8 cellular contexts compared by ENCODE assay signal in genomic region chr10:986137-986825, GRCh38. TPM values are rescaled to one million over a fixed set of nuclear protein-coding genes. Genes with fewer than 3 reads are reported as not detected.
DNase-seq lines count a peak whose midpoint lies in the region; ATAC-seq, FAIRE-seq and TF ChIP-seq lines count a peak whose summit lies in the region.
"Had no signal": no experiment of that assay in that cellular context is flagged by ENCODE, and none has a peak within 500 bp of the region (broad histone marks: within the 10 kb centered on the region; RNA-seq: fewer than 3 reads in every experiment).

No MANE protein-coding gene starts in this region.

- TF ChIP-seq CTCF in bronchial epithelial cell (IDR thresholded peaks at IDR 0.05; ENCODE audit: insufficient read depth, low read length, severe bottlenecking) (no peak), osteoblast (IDR thresholded peaks at IDR 0.05; ENCODE audit: extremely low read depth, low read depth, low read length) (no peak)

- no peak overlapping the region for H3K4me2 ChIP-seq in osteoblast (ENCODE audit: insufficient read depth, low read length)

- FAIRE-seq in H54 (lab: Jason Lieb, UNC), result no peak
- no peak for FAIRE-seq in bronchial epithelial cell (lab: Jason Lieb, UNC)

- H3K79me2 ChIP-seq in osteoblast (ENCODE audit: insufficient read depth, low read length), result peaks cover 53% of the 10 kb centered on the region

- H3K36me3 ChIP-seq in bronchial epithelial cell (ENCODE audit: control insufficient read depth, insufficient read depth, low read length) (peaks cover 6% of the 10 kb centered on the region), osteoblast (ENCODE audit: insufficient read depth, low read length) (peaks cover 4% of the 10 kb centered on the region)

- DNase-seq in H54 (ENCODE audit: insufficient read length, low spot score) (peak; percentile 35), NCI-H2196 (lab: John Stamatoyannopoulos, UW; ENCODE audit: unreplicated experiment) (peak; percentile 55), bronchial epithelial cell (ENCODE audit: low read depth) (peak; percentile 91), osteoblast (ENCODE audit: insufficient read length, low spot score, missing footprints) (no peak), cortex of kidney (lab: John Stamatoyannopoulos, UW) (no peak)
- DNase-seq in activated CD8-positive, alpha-beta memory T cell treated with anti-CD3 and anti-CD28 coated beads, Interleukin-2, amount 50 U/mL, for 4 hours, result no peak

- no peaks in the 10 kb centered on the region for H3K9me3 ChIP-seq in osteoblast (ENCODE audit: low read depth, low read length)

- H3K4me3 ChIP-seq in bronchial epithelial cell (ENCODE audit: low read depth, low read length), result no peak overlapping the region
- no peak overlapping the region for H3K4me3 ChIP-seq in osteoblast (ENCODE audit: insufficient read depth, low read length)

- H3K27ac ChIP-seq in osteoblast (ENCODE audit: low read depth, low read length), result peak overlapping the region; percentile 98
- H3K27ac ChIP-seq: KMS-11 had no signal

- H4K20me1 ChIP-seq in osteoblast (ENCODE audit: insufficient read depth, low read length), result peaks cover 18% of the 10 kb centered on the region

- H3K4me1 ChIP-seq in osteoblast (ENCODE audit: insufficient read depth, low read length), result peaks cover 36% of the 10 kb centered on the region

- no peak overlapping the region for H2AFZ ChIP-seq in osteoblast (ENCODE audit: low read length)

- TF ChIP-seq POLR2A in H54 (IDR thresholded peaks at IDR 0.05; ENCODE audit: low read depth, low read length), result no peak

- ATAC-seq in HG02678 (IDR thresholded peaks at IDR 0.05; ENCODE audit: unreplicated experiment), result no peak

- H3K27me3 ChIP-seq in bronchial epithelial cell (ENCODE audit: control insufficient read depth, insufficient read depth, low read length) (no peaks in the 10 kb centered on the region), osteoblast (ENCODE audit: insufficient read depth, low read length) (no peaks in the 10 kb centered on the region)

RNA-seq across cellular contexts. Expression of gene GTPBP4, which starts 2.0 kb away (rescaled TPM):
- 45.0 and 74.4 TPM in 2 replicates for total RNA-seq in bronchial epithelial cell
- 25.0 and 27.1 TPM in 2 replicates for total RNA-seq in osteoblast

RNA-seq across cellular contexts. Expression of gene IDI2, which starts 39.4 kb away (rescaled TPM):
- not detected in 2 replicates for total RNA-seq in bronchial epithelial cell
- total RNA-seq in osteoblast, result not detected in 2 replicates

RNA-seq across cellular contexts. Expression of gene LARP4B, which starts 54.8 kb away (rescaled TPM):
- total RNA-seq in bronchial epithelial cell, result 31.1 and 41.5 TPM in 2 replicates
- 44.5 and 46.0 TPM in 2 replicates for total RNA-seq in osteoblast

Comparison
In these comparisons a context has a peak if more than half of its experiments do, and no peak if none do; other contexts are left out.
1. DNase-seq: peak in H54 (single experiment), NCI-H2196 (single experiment) and bronchial epithelial cell (single experiment); none in osteoblast (single experiment), cortex of kidney (single experiment) and activated CD8-positive, alpha-beta memory T cell treated with anti-CD3 and anti-CD28 coated beads, Interleukin-2, amount 50 U/mL, for 4 hours (single experiment).